Comparison of ENCODE assay signal across 15 cellular contexts in the genomic region with DNA sequence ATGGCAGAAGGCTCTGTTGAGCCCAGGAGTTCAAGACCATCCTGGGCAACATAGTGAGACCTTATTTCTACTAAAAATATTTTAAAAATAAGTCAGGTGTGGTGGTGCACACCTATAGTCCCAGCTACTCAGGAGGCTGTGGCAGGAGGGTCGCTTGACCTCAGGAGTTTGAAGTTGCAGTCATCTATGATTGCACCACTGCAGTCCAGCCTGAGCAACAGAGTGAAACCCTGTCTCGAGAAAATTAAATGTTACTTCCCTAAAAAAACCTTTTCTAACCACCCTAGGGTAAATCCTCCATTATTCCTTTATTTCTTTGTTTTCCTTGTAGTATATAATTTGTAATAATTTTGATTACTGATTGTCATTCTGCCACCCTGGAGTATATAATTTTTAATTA. TPM values are rescaled to one million over a fixed set of nuclear protein-coding genes. Genes with fewer than 3 reads are reported as not detected.
DNase-seq lines count a peak whose midpoint lies in the region; TF ChIP-seq lines count a peak whose summit lies in the region.
"Had no signal": no experiment of that assay in that cellular context is flagged by ENCODE, and none has a peak within 500 bp of the region (broad histone marks: within the 10 kb centered on the region; RNA-seq: fewer than 3 reads in every experiment).

No MANE protein-coding gene starts in this region.

- H3K36me3 Mint-ChIP-seq in HFFc6 (ENCODE audit: low read depth) = peaks cover 45% of the 10 kb centered on the region
- H3K36me3 Mint-ChIP-seq in activated naive CD4-positive, alpha-beta T cell treated with anti-CD3 and anti-CD28 coated beads for 36 hours (ENCODE audit: low read depth) = peaks cover 14% of the 10 kb centered on the region

- DNase-seq in A172 (ENCODE audit: low spot score) = peak; percentile 36
- DNase-seq in HFFc6 = no peak
- peak; percentile 74 for DNase-seq in SKM-1 (lab: John Stamatoyannopoulos, UW; ENCODE audit: unreplicated experiment)
- peak; percentile 19 for DNase-seq in kidney glomerular epithelial cell (lab: John Stamatoyannopoulos, UW)
- DNase-seq in NCI-H526 treated with DMSO at 0.1 percent for 48 hours (lab: John Stamatoyannopoulos, UW) = no peak
- no peak for DNase-seq in OCI-M2 (lab: John Stamatoyannopoulos, UW; ENCODE audit: unreplicated experiment)
- no peak for DNase-seq in head of caudate nucleus
- DNase-seq in activated naive CD4-positive, alpha-beta T cell treated with anti-CD3 and anti-CD28 coated beads for 36 hours = no peak
- DNase-seq: activated B cell treated with CpG ODN at 0.5 μM for 24 hours; activated CD8-positive, alpha-beta memory T cell treated with anti-CD3 and anti-CD28 coated beads, Interleukin-2, amount 50 U/mL, for 48 hours; amygdala; glutamatergic neuron; NCI-H1092 treated with DMSO at 0.1 percent for 48 hours; pancreas had no signal

- CTCF ChIA-PET in activated naive CD4-positive, alpha-beta T cell treated with anti-CD3 and anti-CD28 coated beads for 36 hours (lab: Charles Lee) = no interaction called here

- intact Hi-C loops in head of caudate nucleus (cut with DNase I) = no loop called here
- intact Hi-C loops in activated naive CD4-positive, alpha-beta T cell treated with anti-CD3 and anti-CD28 coated beads for 36 hours (cut with micrococcal nuclease) = no loop called here

- H3K27me3 Mint-ChIP-seq in HFFc6 (ENCODE audit: insufficient read depth) = no peaks in the 10 kb centered on the region
- no peaks in the 10 kb centered on the region for H3K27me3 Mint-ChIP-seq in activated naive CD4-positive, alpha-beta T cell treated with anti-CD3 and anti-CD28 coated beads for 36 hours (ENCODE audit: low read depth)
- H3K27me3 Mint-ChIP-seq: activated B cell treated with CpG ODN at 0.5 μM for 24 hours had no signal

- peaks cover 83% of the 10 kb centered on the region for H3K4me1 Mint-ChIP-seq in HFFc6 (ENCODE audit: low read depth)
- H3K4me1 Mint-ChIP-seq in activated naive CD4-positive, alpha-beta T cell treated with anti-CD3 and anti-CD28 coated beads for 36 hours (ENCODE audit: low read depth) = peaks cover 9% of the 10 kb centered on the region

- no peak overlapping the region for H3K4me3 Mint-ChIP-seq in HFFc6
- no peak overlapping the region for H3K4me3 Mint-ChIP-seq in activated naive CD4-positive, alpha-beta T cell treated with anti-CD3 and anti-CD28 coated beads for 36 hours
- H3K4me3 Mint-ChIP-seq: activated B cell treated with CpG ODN at 0.5 μM for 24 hours had no signal

- peak overlapping the region; percentile 79 for H3K27ac Mint-ChIP-seq in HFFc6
- H3K27ac Mint-ChIP-seq in activated naive CD4-positive, alpha-beta T cell treated with anti-CD3 and anti-CD28 coated beads for 36 hours = no peak overlapping the region
- H3K27ac Mint-ChIP-seq: activated B cell treated with CpG ODN at 0.5 μM for 24 hours had no signal

- H3K9me3 Mint-ChIP-seq in HFFc6 = no peaks in the 10 kb centered on the region
- H3K9me3 Mint-ChIP-seq in activated naive CD4-positive, alpha-beta T cell treated with anti-CD3 and anti-CD28 coated beads for 36 hours = no peaks in the 10 kb centered on the region
- H3K9me3 Mint-ChIP-seq: activated B cell treated with CpG ODN at 0.5 μM for 24 hours had no signal

- no peak for TF ChIP-seq CTCF in HFFc6 (IDR thresholded peaks at IDR 0.05)

RNA-seq across cellular contexts. Expression of a gene that starts 7.9 kb away (rescaled TPM):
- 68.7 and 75.9 TPM in 2 replicates for total RNA-seq in A172 (2014; rRNA removed; shearing (Covaris generic))
- total RNA-seq in HFFc6 (2021; fragmentation: NEBNext Ultra II Directional; extraction: Animal tissue kit (Norgen Biotek cat#: 25700)) = 10 to 100 TPM; 26.0 to 36.2 (median 34.3) TPM
- 1 to 10 TPM; 8.0 to 9.1 TPM for total RNA-seq in activated naive CD4-positive, alpha-beta T cell treated with anti-CD3 and anti-CD28 coated beads for 36 hours

RNA-seq across cellular contexts. Expression of a gene that starts 13.3 kb away (rescaled TPM):
- total RNA-seq in A172 (2014; rRNA removed; shearing (Covaris generic)) = not detected in 2 replicates
- 1 to 10 TPM; 2.4 to 4.2 (median 2.8) TPM for total RNA-seq in HFFc6 (2021; fragmentation: NEBNext Ultra II Directional; extraction: Animal tissue kit (Norgen Biotek cat#: 25700))
- total RNA-seq in activated naive CD4-positive, alpha-beta T cell treated with anti-CD3 and anti-CD28 coated beads for 36 hours = under 1 TPM; 0.74 to 0.96 TPM
- total RNA-seq: SK-MEL-5 had no signal

RNA-seq across cellular contexts. Expression of a gene that starts 34.4 kb away (rescaled TPM):
- 80.7 and 89.3 TPM in 2 replicates for total RNA-seq in A172 (2014; rRNA removed; shearing (Covaris generic))
- 10 to 100 TPM; 35.8 to 40.5 (median 37.2) TPM for total RNA-seq in HFFc6 (2021; fragmentation: NEBNext Ultra II Directional; extraction: Animal tissue kit (Norgen Biotek cat#: 25700))
- total RNA-seq in activated naive CD4-positive, alpha-beta T cell treated with anti-CD3 and anti-CD28 coated beads for 36 hours = 10 to 100 TPM; 30.8 to 31.0 TPM

Comparison
In these comparisons a context has a peak if more than half of its experiments do, and no peak if none do; other contexts are left out.
1. DNase-seq: peak in A172 (single experiment), SKM-1 (single experiment) and kidney glomerular epithelial cell (single experiment); none in HFFc6 (single experiment), NCI-H526 treated with DMSO at 0.1 percent for 48 hours (single experiment), OCI-M2 (single experiment), head of caudate nucleus (0 of 42) and activated naive CD4-positive, alpha-beta T cell treated with anti-CD3 and anti-CD28 coated beads for 36 hours (single experiment).